1 cellular context compared by ENCODE assay signal in genomic region chr1:119611701-119612113, GRCh38.
TF ChIP-seq lines count a peak whose summit lies in the region.

No MANE protein-coding gene starts in this region.

TF ChIP-seq in GM12878, 131 proteins besides CTCF, POLR2A, EP300 and RAD21 (continued from another document):
- no peak for TF ChIP-seq POLR2AphosphoS5 (IDR thresholded peaks at IDR 0.05; ENCODE audit: low read length)
- no peak for TF ChIP-seq E2F4 (IDR thresholded peaks at IDR 0.05; ENCODE audit: low read depth, low read length)
- TF ChIP-seq, protein P1, sequence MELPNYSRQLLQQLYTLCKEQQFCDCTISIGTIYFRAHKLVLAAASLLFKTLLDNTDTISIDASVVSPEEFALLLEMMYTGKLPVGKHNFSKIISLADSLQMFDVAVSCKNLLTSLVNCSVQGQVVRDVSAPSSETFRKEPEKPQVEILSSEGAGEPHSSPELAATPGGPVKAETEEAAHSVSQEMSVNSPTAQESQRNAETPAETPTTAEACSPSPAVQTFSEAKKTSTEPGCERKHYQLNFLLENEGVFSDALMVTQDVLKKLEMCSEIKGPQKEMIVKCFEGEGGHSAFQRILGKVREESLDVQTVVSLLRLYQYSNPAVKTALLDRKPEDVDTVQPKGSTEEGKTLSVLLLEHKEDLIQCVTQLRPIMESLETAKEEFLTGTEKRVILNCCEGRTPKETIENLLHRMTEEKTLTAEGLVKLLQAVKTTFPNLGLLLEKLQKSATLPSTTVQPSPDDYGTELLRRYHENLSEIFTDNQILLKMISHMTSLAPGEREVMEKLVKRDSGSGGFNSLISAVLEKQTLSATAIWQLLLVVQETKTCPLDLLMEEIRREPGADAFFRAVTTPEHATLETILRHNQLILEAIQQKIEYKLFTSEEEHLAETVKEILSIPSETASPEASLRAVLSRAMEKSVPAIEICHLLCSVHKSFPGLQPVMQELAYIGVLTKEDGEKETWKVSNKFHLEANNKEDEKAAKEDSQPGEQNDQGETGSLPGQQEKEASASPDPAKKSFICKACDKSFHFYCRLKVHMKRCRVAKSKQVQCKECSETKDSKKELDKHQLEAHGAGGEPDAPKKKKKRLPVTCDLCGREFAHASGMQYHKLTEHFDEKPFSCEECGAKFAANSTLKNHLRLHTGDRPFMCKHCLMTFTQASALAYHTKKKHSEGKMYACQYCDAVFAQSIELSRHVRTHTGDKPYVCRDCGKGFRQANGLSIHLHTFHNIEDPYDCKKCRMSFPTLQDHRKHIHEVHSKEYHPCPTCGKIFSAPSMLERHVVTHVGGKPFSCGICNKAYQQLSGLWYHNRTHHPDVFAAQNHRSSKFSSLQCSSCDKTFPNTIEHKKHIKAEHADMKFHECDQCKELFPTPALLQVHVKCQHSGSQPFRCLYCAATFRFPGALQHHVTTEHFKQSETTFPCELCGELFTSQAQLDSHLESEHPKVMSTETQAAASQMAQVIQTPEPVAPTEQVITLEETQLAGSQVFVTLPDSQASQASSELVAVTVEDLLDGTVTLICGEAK (IDR thresholded peaks at IDR 0.05; ENCODE audit: borderline replicate concordance) = no peak
- no peak for TF ChIP-seq RBBP5 (conservative IDR thresholded peaks at IDR 0.05)
- TF ChIP-seq TAF1 (IDR thresholded peaks at IDR 0.05; ENCODE audit: borderline replicate concordance, low read depth, low read length) = no peak
- 0 out of 2 replicates have a peak, but pooled peaks have one; percentile 25 for TF ChIP-seq YY1 (IDR thresholded peaks at IDR 0.05; ENCODE audit: low read depth, low read length)
- no peak for TF ChIP-seq SPI1 (IDR thresholded peaks at IDR 0.05; ENCODE audit: borderline replicate concordance, insufficient read depth, low read depth, low read length)
- peak; percentile 81; the same call in 1 of the 2 replicates for TF ChIP-seq SMC3 (IDR thresholded peaks at IDR 0.05; ENCODE audit: borderline replicate concordance, low read length)
- TF ChIP-seq WRNIP1 (IDR thresholded peaks at IDR 0.05; ENCODE audit: borderline replicate concordance, low read depth, low read length) = no peak
- TF ChIP-seq TCF7 (IDR thresholded peaks at IDR 0.05; ENCODE audit: borderline replicate concordance) = no peak
- TF ChIP-seq USF1 (IDR thresholded peaks at IDR 0.05; ENCODE audit: borderline replicate concordance, extremely low read length, insufficient read depth, low read depth, low read length) = peak; percentile 24
- no peak for TF ChIP-seq USF2 (IDR thresholded peaks at IDR 0.05; ENCODE audit: borderline replicate concordance, low read depth, low read length)
- TF ChIP-seq FOS (IDR thresholded peaks at IDR 0.05; ENCODE audit: borderline replicate concordance, extremely low read depth, insufficient read length) = no peak
- TF ChIP-seq, protein P2, sequence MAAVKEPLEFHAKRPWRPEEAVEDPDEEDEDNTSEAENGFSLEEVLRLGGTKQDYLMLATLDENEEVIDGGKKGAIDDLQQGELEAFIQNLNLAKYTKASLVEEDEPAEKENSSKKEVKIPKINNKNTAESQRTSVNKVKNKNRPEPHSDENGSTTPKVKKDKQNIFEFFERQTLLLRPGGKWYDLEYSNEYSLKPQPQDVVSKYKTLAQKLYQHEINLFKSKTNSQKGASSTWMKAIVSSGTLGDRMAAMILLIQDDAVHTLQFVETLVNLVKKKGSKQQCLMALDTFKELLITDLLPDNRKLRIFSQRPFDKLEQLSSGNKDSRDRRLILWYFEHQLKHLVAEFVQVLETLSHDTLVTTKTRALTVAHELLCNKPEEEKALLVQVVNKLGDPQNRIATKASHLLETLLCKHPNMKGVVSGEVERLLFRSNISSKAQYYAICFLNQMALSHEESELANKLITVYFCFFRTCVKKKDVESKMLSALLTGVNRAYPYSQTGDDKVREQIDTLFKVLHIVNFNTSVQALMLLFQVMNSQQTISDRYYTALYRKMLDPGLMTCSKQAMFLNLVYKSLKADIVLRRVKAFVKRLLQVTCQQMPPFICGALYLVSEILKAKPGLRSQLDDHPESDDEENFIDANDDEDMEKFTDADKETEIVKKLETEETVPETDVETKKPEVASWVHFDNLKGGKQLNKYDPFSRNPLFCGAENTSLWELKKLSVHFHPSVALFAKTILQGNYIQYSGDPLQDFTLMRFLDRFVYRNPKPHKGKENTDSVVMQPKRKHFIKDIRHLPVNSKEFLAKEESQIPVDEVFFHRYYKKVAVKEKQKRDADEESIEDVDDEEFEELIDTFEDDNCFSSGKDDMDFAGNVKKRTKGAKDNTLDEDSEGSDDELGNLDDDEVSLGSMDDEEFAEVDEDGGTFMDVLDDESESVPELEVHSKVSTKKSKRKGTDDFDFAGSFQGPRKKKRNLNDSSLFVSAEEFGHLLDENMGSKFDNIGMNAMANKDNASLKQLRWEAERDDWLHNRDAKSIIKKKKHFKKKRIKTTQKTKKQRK (IDR thresholded peaks at IDR 0.05; ENCODE audit: low read depth, low read length) = no peak
- TF ChIP-seq, protein P3, sequence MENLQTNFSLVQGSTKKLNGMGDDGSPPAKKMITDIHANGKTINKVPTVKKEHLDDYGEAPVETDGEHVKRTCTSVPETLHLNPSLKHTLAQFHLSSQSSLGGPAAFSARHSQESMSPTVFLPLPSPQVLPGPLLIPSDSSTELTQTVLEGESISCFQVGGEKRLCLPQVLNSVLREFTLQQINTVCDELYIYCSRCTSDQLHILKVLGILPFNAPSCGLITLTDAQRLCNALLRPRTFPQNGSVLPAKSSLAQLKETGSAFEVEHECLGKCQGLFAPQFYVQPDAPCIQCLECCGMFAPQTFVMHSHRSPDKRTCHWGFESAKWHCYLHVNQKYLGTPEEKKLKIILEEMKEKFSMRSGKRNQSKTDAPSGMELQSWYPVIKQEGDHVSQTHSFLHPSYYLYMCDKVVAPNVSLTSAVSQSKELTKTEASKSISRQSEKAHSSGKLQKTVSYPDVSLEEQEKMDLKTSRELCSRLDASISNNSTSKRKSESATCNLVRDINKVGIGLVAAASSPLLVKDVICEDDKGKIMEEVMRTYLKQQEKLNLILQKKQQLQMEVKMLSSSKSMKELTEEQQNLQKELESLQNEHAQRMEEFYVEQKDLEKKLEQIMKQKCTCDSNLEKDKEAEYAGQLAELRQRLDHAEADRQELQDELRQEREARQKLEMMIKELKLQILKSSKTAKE (IDR thresholded peaks at IDR 0.05; ENCODE audit: low read depth, poor library complexity, severe bottlenecking) = no peak
- no peak for TF ChIP-seq CBX3 (IDR thresholded peaks at IDR 0.05; ENCODE audit: borderline replicate concordance, low read depth)
- TF ChIP-seq SIN3A (IDR thresholded peaks at IDR 0.05; ENCODE audit: low read depth, low read length) = no peak
- TF ChIP-seq TARDBP (IDR thresholded peaks at IDR 0.05; ENCODE audit: borderline replicate concordance) = no peak
